Comparison of ENCODE assay signal across 2 cellular contexts in the genomic region with DNA sequence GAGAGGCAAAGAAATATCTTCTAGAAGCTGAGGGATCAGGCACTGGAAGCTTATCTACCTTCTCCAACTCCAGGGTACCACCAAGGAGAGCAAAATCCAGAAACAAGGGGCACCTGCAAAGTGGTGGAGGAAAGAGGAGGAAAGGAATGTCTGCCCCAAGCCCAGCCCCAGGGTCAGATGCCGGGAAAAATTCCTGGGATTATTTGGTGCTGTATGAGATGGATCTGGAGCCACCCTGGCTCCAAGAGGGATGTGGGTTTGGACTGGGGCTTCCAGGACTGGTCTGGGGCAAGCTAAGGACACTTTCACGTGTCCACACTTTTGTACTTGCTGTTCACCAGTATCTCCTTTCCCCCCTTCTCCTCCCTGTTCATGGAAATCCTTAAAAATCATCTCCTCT.
TF ChIP-seq lines count a peak whose summit lies in the region.

No MANE protein-coding gene starts in this region.

TF ChIP-seq in IMR-90, 13 proteins besides CTCF, POLR2A, EP300 and RAD21 (continued from another document):
- TF ChIP-seq NFE2L2 (IDR thresholded peaks at IDR 0.05; ENCODE audit: low read depth, low read length) (no peak), MXI1 (IDR thresholded peaks at IDR 0.05; ENCODE audit: borderline replicate concordance, low read depth, low read length) (no peak), FOS (IDR thresholded peaks at IDR 0.05; ENCODE audit: low read depth, low read length) (no peak), CEBPB (IDR thresholded peaks at IDR 0.05; ENCODE audit: low read depth, low read length) (no peak), SMC3 (IDR thresholded peaks at IDR 0.05; ENCODE audit: low read depth, low read length) (no peak), CHD1 (IDR thresholded peaks at IDR 0.05; ENCODE audit: low read depth, low read length) (no peak), MAFK (IDR thresholded peaks at IDR 0.05; ENCODE audit: low read depth, low read length) (no peak)
- TF ChIP-seq, protein P1, sequence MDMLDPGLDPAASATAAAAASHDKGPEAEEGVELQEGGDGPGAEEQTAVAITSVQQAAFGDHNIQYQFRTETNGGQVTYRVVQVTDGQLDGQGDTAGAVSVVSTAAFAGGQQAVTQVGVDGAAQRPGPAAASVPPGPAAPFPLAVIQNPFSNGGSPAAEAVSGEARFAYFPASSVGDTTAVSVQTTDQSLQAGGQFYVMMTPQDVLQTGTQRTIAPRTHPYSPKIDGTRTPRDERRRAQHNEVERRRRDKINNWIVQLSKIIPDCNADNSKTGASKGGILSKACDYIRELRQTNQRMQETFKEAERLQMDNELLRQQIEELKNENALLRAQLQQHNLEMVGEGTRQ (IDR thresholded peaks at IDR 0.05; ENCODE audit: low read depth, low read length): no peak
- TF ChIP-seq, protein P2, sequence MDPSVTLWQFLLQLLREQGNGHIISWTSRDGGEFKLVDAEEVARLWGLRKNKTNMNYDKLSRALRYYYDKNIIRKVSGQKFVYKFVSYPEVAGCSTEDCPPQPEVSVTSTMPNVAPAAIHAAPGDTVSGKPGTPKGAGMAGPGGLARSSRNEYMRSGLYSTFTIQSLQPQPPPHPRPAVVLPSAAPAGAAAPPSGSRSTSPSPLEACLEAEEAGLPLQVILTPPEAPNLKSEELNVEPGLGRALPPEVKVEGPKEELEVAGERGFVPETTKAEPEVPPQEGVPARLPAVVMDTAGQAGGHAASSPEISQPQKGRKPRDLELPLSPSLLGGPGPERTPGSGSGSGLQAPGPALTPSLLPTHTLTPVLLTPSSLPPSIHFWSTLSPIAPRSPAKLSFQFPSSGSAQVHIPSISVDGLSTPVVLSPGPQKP (IDR thresholded peaks at IDR 0.05; ENCODE audit: borderline replicate concordance, low read depth, low read length): no peak
TF ChIP-seq in IMR-90: peak in this region for 0.

TF ChIP-seq in SK-N-SH treated with all-trans-retinoic acid at 6 μM for 48 hours, 23 proteins besides CTCF, POLR2A, EP300 and RAD21 (continued from another document):
- TF ChIP-seq, protein P3, sequence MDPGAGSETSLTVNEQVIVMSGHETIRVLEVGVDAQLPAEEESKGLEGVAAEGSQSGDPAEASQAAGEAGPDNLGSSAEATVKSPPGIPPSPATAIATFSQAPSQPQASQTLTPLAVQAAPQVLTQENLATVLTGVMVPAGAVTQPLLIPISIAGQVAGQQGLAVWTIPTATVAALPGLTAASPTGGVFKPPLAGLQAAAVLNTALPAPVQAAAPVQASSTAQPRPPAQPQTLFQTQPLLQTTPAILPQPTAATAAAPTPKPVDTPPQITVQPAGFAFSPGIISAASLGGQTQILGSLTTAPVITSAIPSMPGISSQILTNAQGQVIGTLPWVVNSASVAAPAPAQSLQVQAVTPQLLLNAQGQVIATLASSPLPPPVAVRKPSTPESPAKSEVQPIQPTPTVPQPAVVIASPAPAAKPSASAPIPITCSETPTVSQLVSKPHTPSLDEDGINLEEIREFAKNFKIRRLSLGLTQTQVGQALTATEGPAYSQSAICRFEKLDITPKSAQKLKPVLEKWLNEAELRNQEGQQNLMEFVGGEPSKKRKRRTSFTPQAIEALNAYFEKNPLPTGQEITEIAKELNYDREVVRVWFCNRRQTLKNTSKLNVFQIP (CRISPR knock-in tag; IDR thresholded peaks at IDR 0.05; ENCODE audit: borderline replicate concordance, low read depth): no peak
- TF ChIP-seq SNAI2 (CRISPR knock-in tag; IDR thresholded peaks at IDR 0.05) (no peak), ZNF70 (CRISPR knock-in tag; IDR thresholded peaks at IDR 0.05) (no peak), TOX (CRISPR knock-in tag; IDR thresholded peaks at IDR 0.05; ENCODE audit: borderline replicate concordance) (no peak), ISL1 (CRISPR knock-in tag; IDR thresholded peaks at IDR 0.05) (no peak), BACH2 (CRISPR knock-in tag; IDR thresholded peaks at IDR 0.05; ENCODE audit: borderline replicate concordance) (no peak), ESRRG (CRISPR knock-in tag; IDR thresholded peaks at IDR 0.05) (no peak)
